Comparison of ENCODE assay signal across 16 cellular contexts in the genomic region with DNA sequence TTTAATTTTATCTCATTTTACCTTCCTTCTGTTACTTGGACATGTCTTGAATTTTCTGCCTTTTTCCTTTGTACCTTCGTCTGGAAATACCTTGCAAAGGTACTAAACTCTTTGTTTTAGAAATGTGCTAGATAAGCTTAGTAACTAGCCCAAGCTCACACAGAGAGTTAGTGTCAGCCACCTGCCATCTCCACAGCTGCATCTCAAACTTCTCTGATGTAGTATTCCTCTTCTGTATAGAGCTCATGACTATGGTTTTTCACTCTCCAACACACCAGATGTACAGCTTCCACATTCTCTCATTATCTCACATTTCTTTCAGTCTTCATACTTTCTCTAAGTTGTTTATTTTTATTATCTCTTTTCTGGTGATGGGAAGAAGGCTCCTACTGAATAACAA.
A peak's percentile ranks its signal among the peaks of the same experiment; 100 is the strongest.
DNase-seq lines count a peak whose midpoint lies in the region; ATAC-seq and TF ChIP-seq lines count a peak whose summit lies in the region.
"Had no signal": no experiment of that assay in that cellular context is flagged by ENCODE, and none has a peak within 500 bp of the region (broad histone marks: within the 10 kb centered on the region; RNA-seq: fewer than 3 reads in every experiment).

No MANE protein-coding gene starts in this region.

- no peaks in the 10 kb centered on the region for H3K27me3 ChIP-seq in IMR-90 (ENCODE audit: control insufficient read depth, insufficient read depth, low read length)

- H3K9me3 ChIP-seq in IMR-90 (ENCODE audit: control insufficient read depth, insufficient read depth, low read length): no peaks in the 10 kb centered on the region
- H3K9me3 ChIP-seq: Caco-2 had no signal

- TF ChIP-seq POLR2A in IMR-90 (IDR thresholded peaks at IDR 0.05; ENCODE audit: low read depth, low read length): no peak

- H3K14ac ChIP-seq in IMR-90 (replicated peaks; ENCODE audit: low read depth, low read length): no peak overlapping the region

- H3K4ac ChIP-seq in IMR-90 (ENCODE audit: low read depth, low read length): no peak overlapping the region

- POLR2A ChIA-PET in IMR-90 (lab: Charles Lee; ENCODE audit: unreplicated experiment): no interaction called here

- no peak overlapping the region for H4K8ac ChIP-seq in IMR-90 (ENCODE audit: low read depth in 2 of 2, low read length in 2 of 2)

- H2BK120ac ChIP-seq in IMR-90 (ENCODE audit: low read depth, low read length): no peak overlapping the region

- no peak overlapping the region for H3K9ac ChIP-seq in IMR-90 (ENCODE audit: low read depth, low read length)
- H3K9ac ChIP-seq: GM23248 had no signal

- H3K23ac ChIP-seq in IMR-90 (ENCODE audit: low read depth, low read length): no peak overlapping the region

- H4K91ac ChIP-seq in IMR-90 (ENCODE audit: insufficient read depth, low read depth, low read length): no peak overlapping the region

- no peak overlapping the region for H2AK5ac ChIP-seq in IMR-90 (ENCODE audit: low read depth, low read length)

- intact Hi-C loops in IMR-90 (cut with micrococcal nuclease): no loop called here

- no peak for TF ChIP-seq RAD21 in IMR-90 (IDR thresholded peaks at IDR 0.05; ENCODE audit: low read length)

- H2BK20ac ChIP-seq in IMR-90 (ENCODE audit: low read depth, low read length): no peak overlapping the region

- peak; percentile 42; the same call in 1 of the 2 replicates for ATAC-seq in IMR-90 (ENCODE audit: low read depth)
- ATAC-seq in GM18909 (IDR thresholded peaks at IDR 0.05; ENCODE audit: poor library complexity, unreplicated experiment): no peak
- ATAC-seq: CD8-positive, alpha-beta T cell; GM12878 had no signal

- peaks cover 2% of the 10 kb centered on the region; the same call in 1 of the 2 replicates for H3K4me1 ChIP-seq in IMR-90 (ENCODE audit: control insufficient read depth, insufficient read depth, low read length)
- H3K4me1 ChIP-seq: Caco-2 had no signal

- H3K9me1 ChIP-seq in IMR-90 (ENCODE audit: insufficient read depth, low read length): no peaks in the 10 kb centered on the region

- no peak overlapping the region for H3K56ac ChIP-seq in IMR-90 (ENCODE audit: extremely low read depth, insufficient read depth, low read length)

- DNase-seq in IMR-90 (peak; percentile 12), RPMI8226 (peak; percentile 22), iris pigment epithelial cell (ENCODE audit: low read depth) (peak; percentile 10), iPS-NIHi7 (ENCODE audit: extremely low spot score) (no peak), C1 segment of cervical spinal cord (lab: John Stamatoyannopoulos, UW) (no peak)
- DNase-seq: Caco-2; CD4-positive, CD25-positive, alpha-beta regulatory T cell; CD8-positive, alpha-beta T cell; DMS153; DND-41; GM23248; H7; HCEC 1CT had no signal

- TF ChIP-seq CTCF in IMR-90 (conservative IDR thresholded peaks at IDR 0.05; ENCODE audit: low read depth, low read length): no peak

- no TSS peak for BruUV-seq in IMR-90 (replicated peaks; lab: Mats Ljungman, UMichigan)

- no peaks in the 10 kb centered on the region for H3K36me3 ChIP-seq in IMR-90 (ENCODE audit: control insufficient read depth, insufficient read depth, low read length)

- dilution Hi-C loops in IMR-90 (cut with HindIII; ENCODE audit: low sequenced_read_pairs, unreplicated experiment): no loop called here

- no peak overlapping the region for H2BK15ac ChIP-seq in IMR-90 (ENCODE audit: low read depth, low read length)

- H3K4me2 ChIP-seq in IMR-90 (ENCODE audit: low read depth, low read length): no peak overlapping the region

- in situ Hi-C loops in IMR-90 (cut with MboI; ENCODE audit: low sequenced_read_pairs): no loop called here

- no peak overlapping the region for H3K4me3 ChIP-seq in IMR-90 (ENCODE audit: insufficient read depth, low read depth, low read length)
- H3K4me3 ChIP-seq: GM12878, GM23248 had no signal

- H2AK9ac ChIP-seq in IMR-90 (replicated peaks; ENCODE audit: low read depth, low read length, poor library complexity): no peak overlapping the region

- H2AFZ ChIP-seq in IMR-90 (replicated peaks; ENCODE audit: low read length, poor library complexity): no peak overlapping the region
- H2AFZ ChIP-seq: GM23248 had no signal

- WGBS in IMR-90 (ENCODE audit: extremely low coverage in 2 of 2, insufficient read length in 1 of 2), 2 experiments: no CpG with 5 or more reads among the region's 1 CpG

- no peak overlapping the region for H4K5ac ChIP-seq in IMR-90 (ENCODE audit: low read depth, low read length)

- H3K79me1 ChIP-seq in IMR-90 (ENCODE audit: low read depth in 1 of 2, low read length in 2 of 2): no peaks in the 10 kb centered on the region

- H4K20me1 ChIP-seq in IMR-90 (ENCODE audit: insufficient read depth, low read length): no peaks in the 10 kb centered on the region

- no peak overlapping the region for H2BK5ac ChIP-seq in IMR-90 (ENCODE audit: low read depth, low read length, poor library complexity, severe bottlenecking)

- no peak overlapping the region for H3K27ac ChIP-seq in IMR-90 (ENCODE audit: insufficient read depth, low read length)
- H3K27ac ChIP-seq: C4-2B, GM23248 had no signal

- H3K18ac ChIP-seq in IMR-90 (ENCODE audit: low read depth, low read length): no peak overlapping the region

- CTCF ChIA-PET in IMR-90 (lab: Yijun Ruan, JAX): interaction anchor here (0.9 kb wide), 1 partner anchor 11 kb away, joined by 4 read pairs; no protein-coding TSS in a partner anchor

TF ChIP-seq in IMR-90, 13 proteins besides CTCF, POLR2A, EP300 and RAD21:
- no peak for TF ChIP-seq MAFK (IDR thresholded peaks at IDR 0.05; ENCODE audit: low read depth, low read length)
- TF ChIP-seq CHD1 (IDR thresholded peaks at IDR 0.05; ENCODE audit: low read depth, low read length): no peak

Comparison
In these comparisons a context has a peak if more than half of its experiments do, and no peak if none do; other contexts are left out.
1. DNase-seq: peak in IMR-90 (single experiment), RPMI8226 (single experiment) and iris pigment epithelial cell (single experiment); none in iPS-NIHi7 (single experiment) and C1 segment of cervical spinal cord (0 of 14).